2 cellular contexts compared by ENCODE assay signal in genomic region chr10:22902147-22902546, GRCh38. TPM values are rescaled to one million over a fixed set of nuclear protein-coding genes. Genes with fewer than 3 reads are reported as not detected.
"Had no signal": no experiment of that assay in that cellular context is flagged by ENCODE, and none has a peak within 500 bp of the region (broad histone marks: within the 10 kb centered on the region; RNA-seq: fewer than 3 reads in every experiment).

No MANE protein-coding gene starts in this region.

RNA-seq across cellular contexts. Expression of gene ARMC3, which starts 25.7 kb away (rescaled TPM):
- total RNA-seq: LHCN-M2, MCF 10A had no signal
